34 cellular contexts compared by ENCODE assay signal in the genomic region with DNA sequence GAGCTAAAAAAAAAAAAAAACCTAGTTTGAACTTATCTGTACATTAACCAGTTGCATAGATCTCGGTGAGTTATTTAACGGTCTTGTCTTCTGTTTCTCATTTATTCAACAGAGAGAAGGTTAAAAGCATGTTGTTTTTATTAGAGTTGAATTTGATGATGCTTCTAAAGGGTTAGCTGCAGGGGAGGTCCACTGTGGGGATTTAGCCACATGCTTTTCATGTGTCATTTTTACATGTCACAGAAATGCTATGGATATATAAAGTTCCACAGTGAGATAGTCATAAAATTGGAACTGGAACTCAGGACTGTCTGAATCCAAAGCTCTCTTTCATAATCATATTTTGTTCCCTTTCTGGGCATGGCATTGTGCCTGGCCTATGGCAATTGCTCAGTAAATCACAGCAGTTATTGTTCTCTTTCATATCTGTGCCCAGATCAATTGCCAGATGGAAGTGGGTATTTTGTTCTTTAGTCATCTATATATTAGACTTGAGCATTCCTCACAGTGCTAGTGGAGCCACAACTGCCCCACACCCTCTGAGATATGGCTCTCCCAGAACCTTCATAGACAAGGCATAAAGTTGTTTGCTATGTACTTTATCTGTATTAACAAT.
DNase-seq lines count a peak whose midpoint lies in the region; ATAC-seq and TF ChIP-seq lines count a peak whose summit lies in the region.
"Had no signal": no experiment of that assay in that cellular context is flagged by ENCODE, and none has a peak within 500 bp of the region (broad histone marks: within the 10 kb centered on the region; RNA-seq: fewer than 3 reads in every experiment).

No MANE protein-coding gene starts in this region.

- H3K9ac ChIP-seq in OCI-LY1 (ENCODE audit: low read length) (no peak overlapping the region), SK-N-SH (no peak overlapping the region)
- H3K9ac ChIP-seq: BLaER1; BLaER1 treated with 17β-estradiol and CSF1 and Interleukin-3, amounts not matched to agents 10 nM and 100 nM had no signal

- no peaks in the 10 kb centered on the region for H3K36me3 Mint-ChIP-seq in activated T-cell treated with anti-CD3 and anti-CD28 coated beads, Interleukin-2, amount 50 U/mL, for 24 hours (ENCODE audit: low read depth)
- H3K36me3 Mint-ChIP-seq: CD14-positive monocyte; CD4-positive, alpha-beta memory T cell; CD4-positive, CD25-positive, alpha-beta regulatory T cell; CD8-positive, alpha-beta memory T cell; CD8-positive, alpha-beta T cell had no signal

- no peak for TF ChIP-seq RAD21 in SK-N-SH (IDR thresholded peaks at IDR 0.05; ENCODE audit: low read length)

- CTCF ChIA-PET in SK-N-SH (lab: Yijun Ruan, JAX), result interaction anchor here (1.2 kb wide), 1 partner anchor 343 kb away, joined by 3 read pairs; no protein-coding TSS in a partner anchor

- ATAC-seq in SK-N-SH treated with all-trans-retinoic acid at 6 μM for 48 hours, result no peak; the same call in 1 of the 3 replicates
- ATAC-seq: A549; CD8-positive, alpha-beta T cell had no signal

- no peaks in the 10 kb centered on the region for H3K4me1 Mint-ChIP-seq in activated T-cell treated with anti-CD3 and anti-CD28 coated beads, Interleukin-2, amount 50 U/mL, for 24 hours (ENCODE audit: low read depth)
- H3K4me1 Mint-ChIP-seq: B cell; CD14-positive monocyte; CD4-positive, alpha-beta memory T cell; CD4-positive, CD25-positive, alpha-beta regulatory T cell; CD8-positive, alpha-beta memory T cell had no signal

- peak; percentile 5 for DNase-seq in NCI-H69 (lab: John Stamatoyannopoulos, UW)
- DNase-seq in SK-N-SH, result peak; percentile 15
- DNase-seq in DMS79 treated with DMSO at 0.1 percent for 48 hours (lab: John Stamatoyannopoulos, UW), result no peak
- DNase-seq in NCI-H1105 treated with DMSO at 0.1 percent for 48 hours (lab: John Stamatoyannopoulos, UW), result no peak
- DNase-seq in activated T-cell treated with anti-CD3 and anti-CD28 coated beads, Interleukin-2, amount 50 U/mL, for 24 hours, result no peak
- no peak for DNase-seq in superior temporal gyrus (ENCODE audit: extremely low spot score)
- DNase-seq: 8988T; ACHN; AML-193; BE2C; C1 segment of cervical spinal cord; Caco-2; Calu3; CD4-positive, alpha-beta memory T cell; CD4-positive, alpha-beta T cell; CD4-positive, CD25-positive, alpha-beta regulatory T cell; CD8-positive, alpha-beta memory T cell; CD8-positive, alpha-beta T cell; COR-L47; DMS 273 treated with DMSO at 0.1 percent for 48 hours; DMS153; DMS53; DMS79; DND-41; EL had no signal

- H3K27me3 Mint-ChIP-seq in activated T-cell treated with anti-CD3 and anti-CD28 coated beads, Interleukin-2, amount 50 U/mL, for 24 hours, result no peaks in the 10 kb centered on the region
- H3K27me3 Mint-ChIP-seq: B cell; CD4-positive, alpha-beta memory T cell; CD4-positive, alpha-beta T cell; CD4-positive, CD25-positive, alpha-beta regulatory T cell; CD8-positive, alpha-beta memory T cell had no signal

- POLR2A ChIA-PET in SK-N-SH (lab: Yijun Ruan, JAX), result no interaction called here

- no peaks in the 10 kb centered on the region for H3K9me3 ChIP-seq in OCI-LY1 (ENCODE audit: low read length)
- no peaks in the 10 kb centered on the region for H3K9me3 ChIP-seq in SK-N-SH
- H3K9me3 ChIP-seq: A549; BE2C; BLaER1; BLaER1 treated with 17β-estradiol and CSF1 and Interleukin-3, amounts not matched to agents 10 nM and 100 nM; Caco-2 had no signal

- WGBS in SK-N-SH (ENCODE audit: low lambda C conversion rate), result 7% methylated on average over 2 of the region's 2 CpGs

- TF ChIP-seq CTCF in OCI-LY1 (IDR thresholded peaks at IDR 0.05; ENCODE audit: low read length), result no peak
- no peak for TF ChIP-seq CTCF in SK-N-SH (IDR thresholded peaks at IDR 0.05)

- H3K9me3 Mint-ChIP-seq in activated T-cell treated with anti-CD3 and anti-CD28 coated beads, Interleukin-2, amount 50 U/mL, for 24 hours, result peaks cover 6% of the 10 kb centered on the region
- H3K9me3 Mint-ChIP-seq: CD8-positive, alpha-beta T cell had no signal

- no peak overlapping the region for H2AFZ ChIP-seq in OCI-LY1 (ENCODE audit: low read length)
- no peak overlapping the region for H2AFZ ChIP-seq in SK-N-SH (ENCODE audit: low read depth)

- H3K4me1 ChIP-seq in OCI-LY1 (ENCODE audit: insufficient read depth, low read length, severe bottlenecking) (peaks cover 91% of the 10 kb centered on the region), SK-N-SH (ENCODE audit: control insufficient read depth in 1 of 2, insufficient read depth in 2 of 2, low read depth in 1 of 2, low read length in 1 of 2) (no peaks in the 10 kb centered on the region; a peak in 1 of 4 replicates)
- H3K4me1 ChIP-seq: A549, Caco-2 had no signal

- peak; percentile 61 to 63; a peak in 3 of 4 replicates for TF ChIP-seq EP300 in SK-N-SH (IDR thresholded peaks at IDR 0.05; ENCODE audit: borderline replicate concordance in 1 of 2, low read depth in 1 of 2, low read length in 1 of 2)

- no peaks in the 10 kb centered on the region for H3F3A ChIP-seq in OCI-LY1 (ENCODE audit: insufficient read depth, low read length)
- H3F3A ChIP-seq in SK-N-SH (replicated peaks; ENCODE audit: insufficient read depth), result no peaks in the 10 kb centered on the region

- H3K4me3 ChIP-seq in OCI-LY1 (ENCODE audit: low read depth, low read length, poor library complexity, severe bottlenecking) (no peak overlapping the region), SK-N-SH (ENCODE audit: low read depth in 2 of 2, low read length in 1 of 2) (no peak overlapping the region)
- H3K4me3 ChIP-seq: A549; BLaER1; BLaER1 treated with 17β-estradiol and CSF1 and Interleukin-3, amounts not matched to agents 10 nM and 100 nM had no signal

- H3K4me2 ChIP-seq in OCI-LY1 (ENCODE audit: low read length) (no peak overlapping the region), SK-N-SH (no peak overlapping the region)
- H3K4me2 ChIP-seq: A549; BLaER1; BLaER1 treated with 17β-estradiol and CSF1 and Interleukin-3, amounts not matched to agents 10 nM and 100 nM had no signal

- no peaks in the 10 kb centered on the region for H3K79me2 ChIP-seq in OCI-LY1 (ENCODE audit: insufficient read depth, low read length)
- H3K79me2 ChIP-seq in SK-N-SH (ENCODE audit: insufficient read depth), result no peaks in the 10 kb centered on the region

- H3K36me3 ChIP-seq in OCI-LY1 (ENCODE audit: insufficient read depth, low read length) (no peaks in the 10 kb centered on the region), SK-N-SH (replicated peaks in 1 of 2; ENCODE audit: control insufficient read depth in 1 of 2, insufficient read depth in 2 of 2, low read length in 1 of 2) (no peaks in the 10 kb centered on the region)
- H3K36me3 ChIP-seq: BE2C had no signal

- H3K27ac ChIP-seq in OCI-LY1 (ENCODE audit: low read depth, low read length, poor library complexity, severe bottlenecking), result peak overlapping the region; percentile 3
- peak overlapping the region in 1 of 2 experiments; percentile 39; a peak in 1 of 4 replicates for H3K27ac ChIP-seq in SK-N-SH (ENCODE audit: low read depth in 2 of 2, low read length in 1 of 2)
- H3K27ac ChIP-seq: 22Rv1; A549; BLaER1; BLaER1 treated with 17β-estradiol and CSF1 and Interleukin-3, amounts not matched to agents 10 nM and 100 nM; C4-2B had no signal

- H4K20me1 ChIP-seq in OCI-LY1 (ENCODE audit: insufficient read depth, low read length) (no peaks in the 10 kb centered on the region), SK-N-SH (ENCODE audit: insufficient read depth) (no peaks in the 10 kb centered on the region)
- H4K20me1 ChIP-seq: BLaER1; BLaER1 treated with 17β-estradiol and CSF1 and Interleukin-3, amounts not matched to agents 10 nM and 100 nM had no signal

- no peaks in the 10 kb centered on the region for H3K27me3 ChIP-seq in OCI-LY1 (ENCODE audit: insufficient read depth, low read length)
- no peaks in the 10 kb centered on the region for H3K27me3 ChIP-seq in SK-N-SH (ENCODE audit: insufficient read depth)
- H3K27me3 ChIP-seq: BE2C; BLaER1; BLaER1 treated with 17β-estradiol and CSF1 and Interleukin-3, amounts not matched to agents 10 nM and 100 nM had no signal

- H3K4me3 Mint-ChIP-seq in activated T-cell treated with anti-CD3 and anti-CD28 coated beads, Interleukin-2, amount 50 U/mL, for 24 hours, result no peak overlapping the region
- H3K4me3 Mint-ChIP-seq: B cell; CD14-positive monocyte; CD4-positive, alpha-beta memory T cell; CD4-positive, alpha-beta T cell; CD4-positive, CD25-positive, alpha-beta regulatory T cell; CD8-positive, alpha-beta memory T cell; CD8-positive, alpha-beta T cell had no signal

- H3K9me2 ChIP-seq in OCI-LY1 (ENCODE audit: low read depth, low read length) (no peaks in the 10 kb centered on the region), SK-N-SH (no peaks in the 10 kb centered on the region)

- no peak overlapping the region for H3K27ac Mint-ChIP-seq in activated T-cell treated with anti-CD3 and anti-CD28 coated beads, Interleukin-2, amount 50 U/mL, for 24 hours
- H3K27ac Mint-ChIP-seq: B cell; CD14-positive monocyte; CD4-positive, alpha-beta memory T cell; CD4-positive, alpha-beta T cell; CD4-positive, CD25-positive, alpha-beta regulatory T cell; CD8-positive, alpha-beta memory T cell; CD8-positive, alpha-beta T cell had no signal

TF ChIP-seq in SK-N-SH, 30 proteins besides CTCF, POLR2A, EP300 and RAD21 (continues in another document):
- no peak for TF ChIP-seq FOXM1 (IDR thresholded peaks at IDR 0.05; ENCODE audit: low read depth)
- TF ChIP-seq TAF1 (IDR thresholded peaks at IDR 0.05; ENCODE audit: borderline replicate concordance, low read depth, low read length), result no peak
- TF ChIP-seq, protein P1, sequence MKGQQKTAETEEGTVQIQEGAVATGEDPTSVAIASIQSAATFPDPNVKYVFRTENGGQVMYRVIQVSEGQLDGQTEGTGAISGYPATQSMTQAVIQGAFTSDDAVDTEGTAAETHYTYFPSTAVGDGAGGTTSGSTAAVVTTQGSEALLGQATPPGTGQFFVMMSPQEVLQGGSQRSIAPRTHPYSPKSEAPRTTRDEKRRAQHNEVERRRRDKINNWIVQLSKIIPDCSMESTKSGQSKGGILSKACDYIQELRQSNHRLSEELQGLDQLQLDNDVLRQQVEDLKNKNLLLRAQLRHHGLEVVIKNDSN (IDR thresholded peaks at IDR 0.05; ENCODE audit: borderline replicate concordance, low read depth), result no peak
- TF ChIP-seq ELF1 (IDR thresholded peaks at IDR 0.05), result no peak
- TF ChIP-seq YY1 (IDR thresholded peaks at IDR 0.05; ENCODE audit: low read depth), result no peak

TF ChIP-seq in SK-N-SH treated with all-trans-retinoic acid at 6 μM for 48 hours, 23 proteins besides CTCF, POLR2A, EP300 and RAD21 (continues in another document):
- TF ChIP-seq ZC3H10 (CRISPR knock-in tag; IDR thresholded peaks at IDR 0.05) (no peak), SNAI2 (CRISPR knock-in tag; IDR thresholded peaks at IDR 0.05) (no peak)
- TF ChIP-seq, protein P2, sequence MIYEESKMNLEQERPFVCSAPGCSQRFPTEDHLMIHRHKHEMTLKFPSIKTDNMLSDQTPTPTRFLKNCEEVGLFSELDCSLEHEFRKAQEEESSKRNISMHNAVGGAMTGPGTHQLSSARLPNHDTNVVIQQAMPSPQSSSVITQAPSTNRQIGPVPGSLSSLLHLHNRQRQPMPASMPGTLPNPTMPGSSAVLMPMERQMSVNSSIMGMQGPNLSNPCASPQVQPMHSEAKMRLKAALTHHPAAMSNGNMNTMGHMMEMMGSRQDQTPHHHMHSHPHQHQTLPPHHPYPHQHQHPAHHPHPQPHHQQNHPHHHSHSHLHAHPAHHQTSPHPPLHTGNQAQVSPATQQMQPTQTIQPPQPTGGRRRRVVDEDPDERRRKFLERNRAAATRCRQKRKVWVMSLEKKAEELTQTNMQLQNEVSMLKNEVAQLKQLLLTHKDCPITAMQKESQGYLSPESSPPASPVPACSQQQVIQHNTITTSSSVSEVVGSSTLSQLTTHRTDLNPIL (CRISPR knock-in tag; IDR thresholded peaks at IDR 0.05; ENCODE audit: low read depth), result no peak

Comparison
In these comparisons a context has a peak if more than half of its experiments do, and no peak if none do; other contexts are left out.
1. DNase-seq: peak in NCI-H69 (single experiment) and SK-N-SH (single experiment); none in DMS79 treated with DMSO at 0.1 percent for 48 hours (single experiment), NCI-H1105 treated with DMSO at 0.1 percent for 48 hours (single experiment), activated T-cell treated with anti-CD3 and anti-CD28 coated beads, Interleukin-2, amount 50 U/mL, for 24 hours (single experiment) and superior temporal gyrus (single experiment).